8 cellular contexts compared by ENCODE assay signal in the genomic region with DNA sequence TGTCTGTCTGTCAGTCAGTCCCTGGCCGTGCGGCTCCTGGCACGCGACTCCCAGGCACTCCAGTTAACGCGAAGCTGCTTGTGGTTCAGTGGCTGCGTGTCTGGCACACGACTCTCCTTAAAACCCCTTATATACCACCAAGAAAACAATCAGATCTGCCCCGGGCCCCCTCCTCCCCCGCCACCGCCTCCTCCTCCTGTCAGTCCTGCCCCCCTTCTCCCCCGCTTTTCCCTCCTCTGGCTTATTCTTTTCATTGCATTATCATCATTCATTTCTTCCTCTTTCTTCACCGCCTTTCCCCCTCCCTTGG. TPM values are rescaled to one million over a fixed set of nuclear protein-coding genes. Genes with fewer than 3 reads are reported as not detected.
DNase-seq lines count a peak whose midpoint lies in the region; ATAC-seq and TF ChIP-seq lines count a peak whose summit lies in the region.

Gene NEUROG2, minus strand, starts transcription at position 105 of the 310 bp plus-strand sequence. CDS start 705 bp downstream, outside the sequence.

- dilution Hi-C loops in IMR-90 (cut with HindIII; ENCODE audit: low sequenced_read_pairs, unreplicated experiment) = no loop called here

- H2BK15ac ChIP-seq in IMR-90 (ENCODE audit: low read depth, low read length) = no peak within 1 kb of the TSS

- peak within 1 kb of the TSS; percentile 4 for H2AFZ ChIP-seq in ACC112 (ENCODE audit: low read length, unreplicated experiment)
- peak within 1 kb of the TSS; percentile 83 for H2AFZ ChIP-seq in IMR-90 (replicated peaks; ENCODE audit: low read length, poor library complexity)

- H4K8ac ChIP-seq in IMR-90 (ENCODE audit: low read depth in 2 of 2, low read length in 2 of 2) = no peak within 1 kb of the TSS

- H3K36me3 ChIP-seq in ACC112 (ENCODE audit: insufficient read depth, low read length) (no peaks in the 10 kb centered on the region), IMR-90 (ENCODE audit: control insufficient read depth, insufficient read depth, low read length) (no peaks in the 10 kb centered on the region), muscle layer of duodenum (ENCODE audit: control insufficient read depth in 1 of 2, insufficient read depth in 2 of 2, low read length in 2 of 2) (no peaks in the 10 kb centered on the region)

- H3K27ac ChIP-seq in ACC112 (ENCODE audit: low read depth, low read length) (no peak within 1 kb of the TSS), IMR-90 (ENCODE audit: insufficient read depth, low read length) (no peak within 1 kb of the TSS), muscle layer of duodenum (ENCODE audit: low read length) (no peak within 1 kb of the TSS)

- H4K5ac ChIP-seq in IMR-90 (ENCODE audit: low read depth, low read length) = no peak within 1 kb of the TSS

- POLR2A ChIA-PET in IMR-90 (lab: Charles Lee; ENCODE audit: unreplicated experiment) = interaction anchor here (0.8 kb wide), 1 partner anchor 12 kb away, joined by 5 read pairs; no protein-coding TSS in a partner anchor

- no peak within 1 kb of the TSS for H4K91ac ChIP-seq in IMR-90 (ENCODE audit: insufficient read depth, low read depth, low read length)

- no peak within 1 kb of the TSS for H2BK20ac ChIP-seq in IMR-90 (ENCODE audit: low read depth, low read length)

- H3K9ac ChIP-seq in IMR-90 (ENCODE audit: low read depth, low read length) = no peak within 1 kb of the TSS

- no peaks in the 10 kb centered on the region for H3K9me1 ChIP-seq in IMR-90 (ENCODE audit: insufficient read depth, low read length)

- DNase-seq in IMR-90 = no peak
- DNase-seq in chondrocyte (ENCODE audit: low spot score) = no peak
- DNase-seq in NCI-H526 (lab: John Stamatoyannopoulos, UW) = no peak
- no peak for DNase-seq in left lobe of liver (ENCODE audit: low spot score)

- H3K23ac ChIP-seq in IMR-90 (ENCODE audit: low read depth, low read length) = no peak within 1 kb of the TSS

- 0% methylated on average over 4 of the region's 13 CpGs; no CpG with 5 or more reads in 1 of the 2 experiments for WGBS in IMR-90 (ENCODE audit: extremely low coverage in 2 of 2, insufficient read length in 1 of 2), 2 experiments

- peaks cover 87% of the 10 kb centered on the region for H3K27me3 Mint-ChIP-seq in chondrocyte (ENCODE audit: low read depth)

- H3K4me2 ChIP-seq in IMR-90 (ENCODE audit: low read depth, low read length) = peak within 1 kb of the TSS; percentile 100

- no peak for TF ChIP-seq POLR2A in IMR-90 (IDR thresholded peaks at IDR 0.05; ENCODE audit: low read depth, low read length)

- peaks cover 3% of the 10 kb centered on the region for H3K36me3 Mint-ChIP-seq in chondrocyte (ENCODE audit: low read depth)

- peak within 1 kb of the TSS; percentile 20 for H2AK9ac ChIP-seq in IMR-90 (replicated peaks; ENCODE audit: low read depth, low read length, poor library complexity)

- H3K18ac ChIP-seq in IMR-90 (ENCODE audit: low read depth, low read length) = no peak within 1 kb of the TSS

- H3K4me3 Mint-ChIP-seq in chondrocyte (ENCODE audit: unreplicated experiment) = peak within 1 kb of the TSS; percentile 85

- no peak within 1 kb of the TSS for H2AK5ac ChIP-seq in IMR-90 (ENCODE audit: low read depth, low read length)

- intact Hi-C loops in IMR-90 (cut with micrococcal nuclease) = no loop called here

- no peak within 1 kb of the TSS for H3K4ac ChIP-seq in IMR-90 (ENCODE audit: low read depth, low read length)

- TF ChIP-seq CTCF in IMR-90 (conservative IDR thresholded peaks at IDR 0.05; ENCODE audit: low read depth, low read length) = no peak
- no peak for TF ChIP-seq CTCF in chondrocyte (IDR thresholded peaks at IDR 0.05)

- no peaks in the 10 kb centered on the region for H3K79me2 ChIP-seq in ACC112 (ENCODE audit: control insufficient read depth, insufficient read depth, low read length, unreplicated experiment)

- H3K79me1 ChIP-seq in IMR-90 (ENCODE audit: low read depth in 1 of 2, low read length in 2 of 2) = no peaks in the 10 kb centered on the region

- H3K9me3 ChIP-seq in IMR-90 (ENCODE audit: control insufficient read depth, insufficient read depth, low read length) = peaks cover 21% of the 10 kb centered on the region
- H3K9me3 ChIP-seq in muscle layer of duodenum (ENCODE audit: control insufficient read depth in 1 of 2, low read length in 2 of 2) = peaks cover 0 to 6% of the 10 kb centered on the region in 2 donors

- H3K4me1 ChIP-seq in ACC112 (ENCODE audit: control insufficient read depth, insufficient read depth, low read length, unreplicated experiment) (no peaks in the 10 kb centered on the region), IMR-90 (ENCODE audit: control insufficient read depth, insufficient read depth, low read length) (no peaks in the 10 kb centered on the region; the same call in 1 of the 2 replicates), muscle layer of duodenum (ENCODE audit: control insufficient read depth in 1 of 2, insufficient read depth in 2 of 2, low read length in 2 of 2) (peaks cover 0 to 51% of the 10 kb centered on the region in 2 donors)

- H3K4me1 Mint-ChIP-seq in chondrocyte (ENCODE audit: low read depth) = peaks cover 34% of the 10 kb centered on the region

- ATAC-seq in IMR-90 (ENCODE audit: low read depth) (no peak; the same call in 1 of the 2 replicates), GM19324 (IDR thresholded peaks at IDR 0.05; ENCODE audit: low FRiP score, unreplicated experiment) (no peak), left lobe of liver (no peak), GM21576 (IDR thresholded peaks at IDR 0.05; ENCODE audit: unreplicated experiment) (no peak)

- H4K20me1 ChIP-seq in IMR-90 (ENCODE audit: insufficient read depth, low read length) = no peaks in the 10 kb centered on the region

- H3K4me3 ChIP-seq in ACC112 (ENCODE audit: low read depth, low read length) (peak within 1 kb of the TSS; percentile 72), IMR-90 (ENCODE audit: insufficient read depth, low read depth, low read length) (peak within 1 kb of the TSS; percentile 67), muscle layer of duodenum (ENCODE audit: low read depth in 1 of 2, low read length in 2 of 2) (peak within 1 kb of the TSS; percentile 68 to 91)

- H3K56ac ChIP-seq in IMR-90 (ENCODE audit: extremely low read depth, insufficient read depth, low read length) = no peak within 1 kb of the TSS

- H2BK120ac ChIP-seq in IMR-90 (ENCODE audit: low read depth, low read length) = no peak within 1 kb of the TSS

- no TSS peak for BruUV-seq in IMR-90 (replicated peaks; lab: Mats Ljungman, UMichigan)

- H3K27me3 ChIP-seq in ACC112 (ENCODE audit: insufficient read depth, low read length) (peaks cover 100% of the 10 kb centered on the region), IMR-90 (ENCODE audit: control insufficient read depth, insufficient read depth, low read length) (peaks cover 85% of the 10 kb centered on the region), muscle layer of duodenum (ENCODE audit: low read depth, low read length) (peaks cover 79% of the 10 kb centered on the region)

- in situ Hi-C loops in IMR-90 (cut with MboI; ENCODE audit: low sequenced_read_pairs) = no loop called here

- CTCF ChIA-PET in IMR-90 (lab: Yijun Ruan, JAX) = interaction anchor here (0.9 to 1.0 kb wide), 2 partner anchors 8 to 167 kb away, joined by 3 to 5 read pairs; no protein-coding TSS in a partner anchor

- peaks cover 6% of the 10 kb centered on the region for H3K9me3 Mint-ChIP-seq in chondrocyte (ENCODE audit: low read depth)

- H3K27ac Mint-ChIP-seq in chondrocyte (ENCODE audit: unreplicated experiment) = no peak within 1 kb of the TSS

- H3K14ac ChIP-seq in IMR-90 (replicated peaks; ENCODE audit: low read depth, low read length) = no peak within 1 kb of the TSS

- no peak for TF ChIP-seq RAD21 in IMR-90 (IDR thresholded peaks at IDR 0.05; ENCODE audit: low read length)

- no peak within 1 kb of the TSS for H2BK5ac ChIP-seq in IMR-90 (ENCODE audit: low read depth, low read length, poor library complexity, severe bottlenecking)

TF ChIP-seq in IMR-90, 13 proteins besides CTCF, POLR2A, EP300 and RAD21:
- TF ChIP-seq SMC3 (IDR thresholded peaks at IDR 0.05; ENCODE audit: low read depth, low read length) (no peak), RCOR1 (IDR thresholded peaks at IDR 0.05; ENCODE audit: insufficient replicate concordance, low read length) (no peak), FOS (IDR thresholded peaks at IDR 0.05; ENCODE audit: low read depth, low read length) (no peak), MXI1 (IDR thresholded peaks at IDR 0.05; ENCODE audit: borderline replicate concordance, low read depth, low read length) (no peak), RFX5 (IDR thresholded peaks at IDR 0.05; ENCODE audit: low read depth, low read length) (no peak), CHD1 (IDR thresholded peaks at IDR 0.05; ENCODE audit: low read depth, low read length) (no peak), MAFK (IDR thresholded peaks at IDR 0.05; ENCODE audit: low read depth, low read length) (no peak), BHLHE40 (IDR thresholded peaks at IDR 0.05; ENCODE audit: low read depth, low read length) (no peak), MAZ (IDR thresholded peaks at IDR 0.05; ENCODE audit: borderline replicate concordance, low read depth, low read length) (no peak), NFE2L2 (IDR thresholded peaks at IDR 0.05; ENCODE audit: low read depth, low read length) (no peak), CEBPB (IDR thresholded peaks at IDR 0.05; ENCODE audit: low read depth, low read length) (no peak)
- TF ChIP-seq, protein P1, sequence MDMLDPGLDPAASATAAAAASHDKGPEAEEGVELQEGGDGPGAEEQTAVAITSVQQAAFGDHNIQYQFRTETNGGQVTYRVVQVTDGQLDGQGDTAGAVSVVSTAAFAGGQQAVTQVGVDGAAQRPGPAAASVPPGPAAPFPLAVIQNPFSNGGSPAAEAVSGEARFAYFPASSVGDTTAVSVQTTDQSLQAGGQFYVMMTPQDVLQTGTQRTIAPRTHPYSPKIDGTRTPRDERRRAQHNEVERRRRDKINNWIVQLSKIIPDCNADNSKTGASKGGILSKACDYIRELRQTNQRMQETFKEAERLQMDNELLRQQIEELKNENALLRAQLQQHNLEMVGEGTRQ (IDR thresholded peaks at IDR 0.05; ENCODE audit: low read depth, low read length) = no peak
- TF ChIP-seq, protein P2, sequence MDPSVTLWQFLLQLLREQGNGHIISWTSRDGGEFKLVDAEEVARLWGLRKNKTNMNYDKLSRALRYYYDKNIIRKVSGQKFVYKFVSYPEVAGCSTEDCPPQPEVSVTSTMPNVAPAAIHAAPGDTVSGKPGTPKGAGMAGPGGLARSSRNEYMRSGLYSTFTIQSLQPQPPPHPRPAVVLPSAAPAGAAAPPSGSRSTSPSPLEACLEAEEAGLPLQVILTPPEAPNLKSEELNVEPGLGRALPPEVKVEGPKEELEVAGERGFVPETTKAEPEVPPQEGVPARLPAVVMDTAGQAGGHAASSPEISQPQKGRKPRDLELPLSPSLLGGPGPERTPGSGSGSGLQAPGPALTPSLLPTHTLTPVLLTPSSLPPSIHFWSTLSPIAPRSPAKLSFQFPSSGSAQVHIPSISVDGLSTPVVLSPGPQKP (IDR thresholded peaks at IDR 0.05; ENCODE audit: borderline replicate concordance, low read depth, low read length) = no peak

RNA-seq across cellular contexts. Expression of gene NEUROG2, which starts in this region (rescaled TPM):
- total RNA-seq in IMR-90 (2012; rRNA removed) = not detected in 2 replicates
- not detected in 2 replicates for polyA plus RNA-seq in IMR-90 (2012; rRNA removed)
- not detected in 2 replicates for polyA plus RNA-seq in IMR-90 (2012; cell fraction: cytosol; rRNA removed)
- not detected in 2 replicates for polyA plus RNA-seq in IMR-90 (2012; cell fraction: nucleus; rRNA removed; ENCODE audit: low replicate concordance)
- not detected in 3 replicates for total RNA-seq in chondrocyte
- total RNA-seq in left lobe of liver = not detected
